Comparison of ENCODE assay signal across 8 cellular contexts in the genomic region with DNA sequence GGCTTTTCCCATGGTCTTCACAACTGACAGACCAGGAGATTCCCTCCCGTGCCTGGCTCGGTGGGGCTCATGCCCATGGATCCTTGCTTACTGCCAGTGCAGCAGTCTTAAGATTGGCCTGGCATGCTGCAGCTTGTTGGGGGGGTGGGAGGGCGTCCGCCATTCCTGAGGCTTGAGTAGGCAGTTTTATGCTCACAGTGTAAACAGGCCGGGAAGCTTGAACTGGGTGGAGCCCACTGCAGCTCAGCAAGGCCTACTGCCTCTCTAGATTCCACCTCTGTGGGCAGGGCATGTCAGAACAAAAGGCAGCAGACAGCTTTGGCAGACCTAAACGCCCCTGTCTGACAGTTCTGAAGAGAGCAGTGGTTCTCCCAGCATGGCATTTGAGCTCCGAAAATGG. TPM values are rescaled to one million over a fixed set of nuclear protein-coding genes. Genes with fewer than 3 reads are reported as not detected.
DNase-seq lines count a peak whose midpoint lies in the region; ATAC-seq and TF ChIP-seq lines count a peak whose summit lies in the region.
"Not testable (repeated sequence)": the region's sequence is repeated elsewhere in the genome, so short reads cannot be mapped to it uniquely, and the experiment has no call there.

No MANE protein-coding gene starts in this region.

- not testable (repeated sequence) for H3K36me3 ChIP-seq in PC-9 (ENCODE audit: low read depth); colonic mucosa; lower lobe of right lung; vagina

- 0 out of 2 replicates have a peak overlapping the region, but pooled peaks have one; percentile 9 for H3K4me3 ChIP-seq in PC-9
- H3K4me3 ChIP-seq in colonic mucosa; foreskin fibroblast (ENCODE audit: low read depth in 1 of 2, low read length in 2 of 2); lower lobe of right lung; skin epidermis; vagina: not testable (repeated sequence)

- H3F3A ChIP-seq in PC-9 (ENCODE audit: insufficient read depth, low read depth) = peaks cover 23% of the 10 kb centered on the region

- H3K27ac Mint-ChIP-seq in activated T-cell treated with anti-CD3 and anti-CD28 coated beads, Interleukin-2, amount 50 U/mL, for 24 hours = peak overlapping the region; percentile 28

- not testable (repeated sequence) for TF ChIP-seq POLR2A in vagina (IDR thresholded peaks at IDR 0.05)

- intact Hi-C loops in PC-9 (cut with micrococcal nuclease; ENCODE audit: unreplicated experiment); colonic mucosa (cut with DNase I); lower lobe of right lung (cut with DNase I); vagina (cut with DNase I): not testable (repeated sequence)

- not testable (repeated sequence) for H3K27me3 ChIP-seq in PC-9 (ENCODE audit: insufficient read depth, low read depth); colonic mucosa; lower lobe of right lung (ENCODE audit: low read depth); vagina

- not testable (repeated sequence) for TF ChIP-seq CTCF in PC-9 (conservative IDR thresholded peaks at IDR 0.05); colonic mucosa (IDR thresholded peaks at IDR 0.05); foreskin fibroblast (IDR thresholded peaks at IDR 0.05; ENCODE audit: low read depth, low read length); lower lobe of right lung (IDR thresholded peaks at IDR 0.05); vagina (IDR thresholded peaks at IDR 0.05)

- POLR2A ChIA-PET in PC-9 (lab: Charles Lee; ENCODE audit: unreplicated experiment) = interaction anchor here (0.6 kb wide), 1 partner anchor 243 kb away, joined by 3 read pairs; no protein-coding TSS in a partner anchor

- H3K9me2 ChIP-seq in PC-9 (ENCODE audit: insufficient read depth) = not testable (repeated sequence)

- H4K20me1 ChIP-seq in PC-9 (ENCODE audit: insufficient read depth) = not testable (repeated sequence)

- ATAC-seq in lower lobe of right lung = peak; percentile 58 to 64

- H2AFZ ChIP-seq in PC-9 = not testable (repeated sequence)

- peaks cover 35% of the 10 kb centered on the region for H3K9me3 Mint-ChIP-seq in activated T-cell treated with anti-CD3 and anti-CD28 coated beads, Interleukin-2, amount 50 U/mL, for 24 hours

- CTCF ChIA-PET in PC-9 (lab: Charles Lee) = interaction anchor here (1.2 kb wide), 1 partner anchor 11 kb away, joined by 3 read pairs; no protein-coding TSS in a partner anchor

- H3K9me3 ChIP-seq in PC-9 (ENCODE audit: insufficient read depth, low read depth); colonic mucosa; lower lobe of right lung; vagina: not testable (repeated sequence)

- not testable (repeated sequence) for H3K27me3 Mint-ChIP-seq in activated T-cell treated with anti-CD3 and anti-CD28 coated beads, Interleukin-2, amount 50 U/mL, for 24 hours

- H3K27ac ChIP-seq in PC-9 (peak overlapping the region; percentile 48), colonic mucosa (peak overlapping the region; percentile 70), lower lobe of right lung (peak overlapping the region; percentile 68), skin epidermis (peak overlapping the region in 19 of 21 experiments; percentile 1 to 88 (median 70)), vagina (peak overlapping the region; percentile 76)

- peaks cover 77% of the 10 kb centered on the region for H3K4me1 Mint-ChIP-seq in activated T-cell treated with anti-CD3 and anti-CD28 coated beads, Interleukin-2, amount 50 U/mL, for 24 hours (ENCODE audit: low read depth)

- not testable (repeated sequence) for H3K79me2 ChIP-seq in PC-9 (ENCODE audit: low read depth)

- BruUV-seq in PC-9 (replicated peaks; lab: Mats Ljungman, UMichigan) = not testable (repeated sequence)

- H3K36me3 Mint-ChIP-seq in activated T-cell treated with anti-CD3 and anti-CD28 coated beads, Interleukin-2, amount 50 U/mL, for 24 hours (ENCODE audit: low read depth) = peaks cover 56% of the 10 kb centered on the region

- DNase-seq in GM03348 (ENCODE audit: low spot score) = peak; percentile 24
- peak; percentile 78 for DNase-seq in PC-9
- not testable (repeated sequence) for DNase-seq in activated T-cell treated with anti-CD3 and anti-CD28 coated beads, Interleukin-2, amount 50 U/mL, for 24 hours; vagina (ENCODE audit: extremely low spot score in 2 of 2)
- DNase-seq in colonic mucosa = peak; percentile 82
- peak; percentile 66 to 85 for DNase-seq in foreskin fibroblast
- peak; percentile 69 for DNase-seq in lower lobe of right lung

- peaks cover 29% of the 10 kb centered on the region for H3K4me1 ChIP-seq in PC-9 (replicated peaks; ENCODE audit: insufficient read depth)
- H3K4me1 ChIP-seq in colonic mucosa = not testable (repeated sequence)
- H3K4me1 ChIP-seq in lower lobe of right lung = peaks cover 23% of the 10 kb centered on the region
- peaks cover 30% of the 10 kb centered on the region for H3K4me1 ChIP-seq in vagina

- H3K4me2 ChIP-seq in PC-9 = peak overlapping the region; percentile 51

- H3K4me3 Mint-ChIP-seq in activated T-cell treated with anti-CD3 and anti-CD28 coated beads, Interleukin-2, amount 50 U/mL, for 24 hours = not testable (repeated sequence)

- H3K9ac ChIP-seq in colonic mucosa (ENCODE audit: low read depth in 2 of 2, low read length in 2 of 2) = not testable (repeated sequence)

RNA-seq across cellular contexts. Expression of gene HLA-E, which starts 31.8 kb away (rescaled TPM):
- total RNA-seq in PC-9 (2021) (125 and 160 TPM in 2 replicates), colonic mucosa (100 to 1,000 TPM; 208 to 471 TPM), lower lobe of right lung (1,079 TPM), vagina (618 TPM)

RNA-seq across cellular contexts. Expression of gene GNL1, which starts 35.2 kb away (rescaled TPM):
- 114 and 123 TPM in 2 replicates for total RNA-seq in PC-9 (2021)
- total RNA-seq in colonic mucosa = 10 to 100 TPM; 42.2 to 49.3 TPM
- 54.9 TPM for total RNA-seq in lower lobe of right lung
- total RNA-seq in vagina = 24.1 TPM

RNA-seq across cellular contexts. Expression of gene PRR3, which starts 36.0 kb away (rescaled TPM):
- total RNA-seq in PC-9 (2021) (14.7 and 16.9 TPM in 2 replicates), colonic mucosa (1 to 10 TPM; 3.9 to 7.2 TPM), lower lobe of right lung (7.5 TPM), vagina (5.9 TPM)

RNA-seq across cellular contexts. Expression of gene ABCF1, which starts 50.2 kb away (rescaled TPM):
- 64.0 and 73.7 TPM in 2 replicates for total RNA-seq in PC-9 (2021)
- 10 to 100 TPM; 43.6 to 61.3 TPM for total RNA-seq in colonic mucosa
- total RNA-seq in lower lobe of right lung = 40.0 TPM
- 29.5 TPM for total RNA-seq in vagina
